In genomic region chr21:36105327-36105842, GRCh38 we compare ENCODE assay signal across 7 cellular contexts. TPM values are rescaled to one million over a fixed set of nuclear protein-coding genes. Genes with fewer than 3 reads are reported as not detected.
DNase-seq lines count a peak whose midpoint lies in the region; ATAC-seq and TF ChIP-seq lines count a peak whose summit lies in the region.

No MANE protein-coding gene starts in this region.

- no peak overlapping the region for H3K9ac ChIP-seq in Karpas-422 (ENCODE audit: low read length)

- no peaks in the 10 kb centered on the region for H3K79me2 ChIP-seq in Karpas-422 (ENCODE audit: low read length)

- H2AFZ ChIP-seq in Karpas-422 (ENCODE audit: low read length) = no peak overlapping the region

- DNase-seq in Panc1 (ENCODE audit: low read depth, low spot score) (no peak), caudate nucleus (lab: John Stamatoyannopoulos, UW) (peak in 1 of 61 donors; percentile 66), kidney epithelial cell (ENCODE audit: low read depth) (no peak), superior temporal gyrus (ENCODE audit: extremely low spot score) (peak; percentile 35), NCI-H1436 (lab: John Stamatoyannopoulos, UW) (no peak), Karpas-422 (no peak)

- intact Hi-C loops in Panc1 (cut with micrococcal nuclease; ENCODE audit: unreplicated experiment) = no loop called here

- POLR2A ChIA-PET in Panc1 (lab: Charles Lee) = no interaction called here

- no TSS peak for BruUV-seq in Panc1 (replicated peaks; lab: Mats Ljungman, UMichigan)

- in situ Hi-C loops in Panc1 (cut with HindIII; ENCODE audit: low pct_unique_long_range_greater_than_20kb, low sequenced_read_pairs) = no loop called here

- H3K27me3 ChIP-seq in Panc1 (ENCODE audit: control insufficient read depth, insufficient read depth, low read length) (no peaks in the 10 kb centered on the region), kidney epithelial cell (ENCODE audit: control insufficient read depth, insufficient read depth, low read length) (no peaks in the 10 kb centered on the region), Karpas-422 (ENCODE audit: low read length) (no peaks in the 10 kb centered on the region)

- H3K4me3 ChIP-seq in Panc1 (ENCODE audit: low read depth in 2 of 2, low read length in 2 of 2) (peak overlapping the region; percentile 36 to 75), kidney epithelial cell (ENCODE audit: low read depth, low read length) (peak overlapping the region; percentile 62), Karpas-422 (ENCODE audit: low read length) (no peak overlapping the region)

- no peaks in the 10 kb centered on the region for H4K20me1 ChIP-seq in Karpas-422 (ENCODE audit: insufficient read depth, low read depth, low read length)

- H3K9me2 ChIP-seq in Karpas-422 (replicated peaks; ENCODE audit: insufficient read depth, low read length) = no peaks in the 10 kb centered on the region

- H3K27ac ChIP-seq in Panc1 (ENCODE audit: low read length) (peak overlapping the region; percentile 26), caudate nucleus (ENCODE audit: low read depth, low read length) (peak overlapping the region; percentile 63), Karpas-422 (ENCODE audit: low read length) (no peak overlapping the region)

- H3K4me2 ChIP-seq in Karpas-422 (ENCODE audit: low read depth, low read length, poor library complexity, severe bottlenecking) = no peak overlapping the region

- TF ChIP-seq CTCF in Panc1 (IDR thresholded peaks at IDR 0.05) (no peak), kidney epithelial cell (IDR thresholded peaks at IDR 0.05; ENCODE audit: insufficient read depth, low read length, poor library complexity, severe bottlenecking) (no peak)

- peak; percentile 66 for ATAC-seq in Panc1
- ATAC-seq in HG02610 (IDR thresholded peaks at IDR 0.05; ENCODE audit: unreplicated experiment) = no peak

- no peaks in the 10 kb centered on the region for H3K9me3 ChIP-seq in Panc1 (ENCODE audit: control insufficient read depth, insufficient read depth, low read depth, low read length)
- no peaks in the 10 kb centered on the region for H3K9me3 ChIP-seq in Karpas-422 (ENCODE audit: low read length)

- H3K36me3 ChIP-seq in Panc1 (ENCODE audit: control insufficient read depth, insufficient read depth, low read length) = no peaks in the 10 kb centered on the region
- H3K36me3 ChIP-seq in kidney epithelial cell (ENCODE audit: control insufficient read depth, insufficient read depth, low read length) = no peaks in the 10 kb centered on the region
- no peaks in the 10 kb centered on the region for H3K36me3 ChIP-seq in Karpas-422 (ENCODE audit: insufficient read depth, low read length)

- H3K4me1 ChIP-seq in Panc1 (ENCODE audit: control insufficient read depth, insufficient read depth, low read length) (no peaks in the 10 kb centered on the region), Karpas-422 (ENCODE audit: low read length) (no peaks in the 10 kb centered on the region; the same call in 1 of the 2 replicates)

- CTCF ChIA-PET in Panc1 (lab: Charles Lee) = interaction anchor here (0.6 to 0.9 kb wide), 2 partner anchors 18 to 577 kb away, joined by 3 to 4 read pairs; no protein-coding TSS in a partner anchor

RNA-seq across cellular contexts. Expression of gene CBR3, which starts 29.5 kb away (rescaled TPM):
- total RNA-seq in Panc1 (2021; ENCODE audit: unreplicated experiment) (1.6 TPM), kidney epithelial cell (0.21 and 0.41 TPM in 2 replicates)
- 2.8 TPM for polyA plus RNA-seq in Panc1 (2012; ENCODE audit: insufficient read length)
- total RNA-seq in Karpas-422 (2014; rRNA removed; shearing (Covaris generic); ENCODE audit: low replicate concordance) = not detected in 2 replicates

RNA-seq across cellular contexts. Expression of gene CBR1, which starts 35.6 kb away (rescaled TPM):
- total RNA-seq in Panc1 (2021; ENCODE audit: unreplicated experiment) (27.8 TPM), kidney epithelial cell (81.0 and 120 TPM in 2 replicates)
- polyA plus RNA-seq in Panc1 (2012; ENCODE audit: insufficient read length) = 71.7 TPM
- 26.4 and 34.1 TPM in 2 replicates for total RNA-seq in Karpas-422 (2014; rRNA removed; shearing (Covaris generic); ENCODE audit: low replicate concordance)

RNA-seq across cellular contexts. Expression of gene SETD4, which starts 45.1 kb away (rescaled TPM):
- total RNA-seq in Panc1 (2021; ENCODE audit: unreplicated experiment) (15.6 TPM), kidney epithelial cell (17.9 and 19.1 TPM in 2 replicates)
- polyA plus RNA-seq in Panc1 (2012; ENCODE audit: insufficient read length) = 8.2 TPM
- total RNA-seq in Karpas-422 (2014; rRNA removed; shearing (Covaris generic); ENCODE audit: low replicate concordance) = 13.2 and 22.6 TPM in 2 replicates

RNA-seq across cellular contexts. Expression of gene DOP1B, which starts 51.2 kb away (rescaled TPM):
- total RNA-seq in Panc1 (2021; ENCODE audit: unreplicated experiment) (31.0 TPM), kidney epithelial cell (31.5 and 37.0 TPM in 2 replicates)
- polyA plus RNA-seq in Panc1 (2012; ENCODE audit: insufficient read length) = 23.5 TPM
- total RNA-seq in Karpas-422 (2014; rRNA removed; shearing (Covaris generic); ENCODE audit: low replicate concordance) = 1.0 and 2.1 TPM in 2 replicates
